ENCODE assay signal across 19 cellular contexts in genomic region chr5:3200356-3200755, GRCh38.
DNase-seq lines count a peak whose midpoint lies in the region; ATAC-seq and TF ChIP-seq lines count a peak whose summit lies in the region.
"Had no signal": no experiment of that assay in that cellular context is flagged by ENCODE, and none has a peak within 500 bp of the region (broad histone marks: within the 10 kb centered on the region; RNA-seq: fewer than 3 reads in every experiment).

No MANE protein-coding gene starts in this region.

- peaks cover 8% of the 10 kb centered on the region for H4K20me1 ChIP-seq in neural progenitor cell (ENCODE audit: low read depth)

- peaks cover 13% of the 10 kb centered on the region for H3K9me3 Mint-ChIP-seq in glutamatergic neuron (ENCODE audit: unreplicated experiment)
- H3K9me3 Mint-ChIP-seq in neural progenitor cell, result peaks cover 10% of the 10 kb centered on the region
- H3K9me3 Mint-ChIP-seq: CD4-positive, alpha-beta T cell had no signal

- H3F3A ChIP-seq in neural progenitor cell (ENCODE audit: low read depth), result peaks cover 16% of the 10 kb centered on the region

- no peak overlapping the region for H3K27ac ChIP-seq in neural progenitor cell
- H3K27ac ChIP-seq: 22Rv1 had no signal

- no peak overlapping the region for H3K9ac ChIP-seq in neural progenitor cell

- H3K4me2 ChIP-seq in neural progenitor cell, result no peak overlapping the region

- peaks cover 8% of the 10 kb centered on the region for H3K27me3 Mint-ChIP-seq in glutamatergic neuron (ENCODE audit: unreplicated experiment)
- H3K27me3 Mint-ChIP-seq in neural progenitor cell (ENCODE audit: insufficient read depth, low read depth), result peaks cover 25% of the 10 kb centered on the region

- H2AFZ ChIP-seq in neural progenitor cell (replicated peaks), result no peak overlapping the region

- DNase-seq in DMS153 (lab: John Stamatoyannopoulos, UW) (peak; percentile 25), DMS153 treated with DMSO at 0.1 percent for 48 hours (lab: John Stamatoyannopoulos, UW; ENCODE audit: unreplicated experiment) (no peak), SW480 (ENCODE audit: low spot score) (peak; percentile 53), glutamatergic neuron (no peak), neural progenitor cell (ENCODE audit: low spot score) (no peak), H7 (no peak), NCI-H2107 (lab: John Stamatoyannopoulos, UW) (no peak)
- DNase-seq: C1 segment of cervical spinal cord; Calu3; CD4-positive, alpha-beta T cell; DMS 273 treated with DMSO at 0.1 percent for 48 hours; DMS79 treated with DMSO at 0.1 percent for 48 hours; EL; GOT3; HCEC 1CT; HFFc6 had no signal

- H3K4me1 Mint-ChIP-seq in glutamatergic neuron (ENCODE audit: low read depth, unreplicated experiment) (peaks cover 26% of the 10 kb centered on the region), neural progenitor cell (peaks cover 46% of the 10 kb centered on the region)

- H3K36me3 ChIP-seq in neural progenitor cell (no peaks in the 10 kb centered on the region), H7 (replicated peaks; ENCODE audit: control insufficient read depth, insufficient read depth, low read length) (no peaks in the 10 kb centered on the region)

- H3K4me1 ChIP-seq in neural progenitor cell, result peaks cover 26% of the 10 kb centered on the region

- no peaks in the 10 kb centered on the region for H3K9me3 ChIP-seq in neural progenitor cell (ENCODE audit: low read depth)

- TF ChIP-seq CTCF in glutamatergic neuron (IDR thresholded peaks at IDR 0.05; ENCODE audit: partially characterized antibody, unreplicated experiment) (no peak), neural progenitor cell (IDR thresholded peaks at IDR 0.05) (no peak)

- H3K27ac Mint-ChIP-seq in glutamatergic neuron (ENCODE audit: unreplicated experiment) (peak overlapping the region; percentile 55), neural progenitor cell (no peak overlapping the region)
- H3K27ac Mint-ChIP-seq: CD4-positive, alpha-beta T cell; HFFc6 had no signal

- no peaks in the 10 kb centered on the region for H3K79me2 ChIP-seq in neural progenitor cell (ENCODE audit: low read depth)

- ATAC-seq in GM21360 (IDR thresholded peaks at IDR 0.05; ENCODE audit: unreplicated experiment), result no peak
- ATAC-seq: HepG2 had no signal

- H3K36me3 Mint-ChIP-seq in glutamatergic neuron (ENCODE audit: unreplicated experiment) (peaks cover 11% of the 10 kb centered on the region), neural progenitor cell (peaks cover 4% of the 10 kb centered on the region)

- no peak overlapping the region for H3K4me3 ChIP-seq in neural progenitor cell
- H3K4me3 ChIP-seq in H7 (ENCODE audit: insufficient read depth, low read depth, low read length), result no peak overlapping the region

- peak overlapping the region; percentile 61 for H3K4me3 Mint-ChIP-seq in glutamatergic neuron (ENCODE audit: unreplicated experiment)
- H3K4me3 Mint-ChIP-seq in neural progenitor cell, result peak overlapping the region; percentile 48
- H3K4me3 Mint-ChIP-seq: CD4-positive, alpha-beta T cell; HFFc6 had no signal

- peaks cover 43% of the 10 kb centered on the region for H3K27me3 ChIP-seq in neural progenitor cell
- peaks cover 17% of the 10 kb centered on the region for H3K27me3 ChIP-seq in H7 (ENCODE audit: control insufficient read depth, insufficient read depth, low read length)

Comparison
In these comparisons a context has a peak if more than half of its experiments do, and no peak if none do; other contexts are left out.
1. DNase-seq: peak in DMS153 (single experiment) and SW480 (single experiment); none in DMS153 treated with DMSO at 0.1 percent for 48 hours (single experiment), glutamatergic neuron (single experiment), neural progenitor cell (single experiment), H7 (single experiment) and NCI-H2107 (single experiment).